ENCODE assay signal across 2 cellular contexts in genomic region chr7:19094971-19095370, GRCh38.
TF ChIP-seq lines count a peak whose summit lies in the region.

No MANE protein-coding gene starts in this region.

TF ChIP-seq in GM23338, 12 proteins besides CTCF, POLR2A, EP300 and RAD21:
- TF ChIP-seq EZH2 (IDR thresholded peaks at IDR 0.05; ENCODE audit: low read depth, unreplicated experiment) (no peak), REST (IDR thresholded peaks at IDR 0.05; ENCODE audit: unreplicated experiment) (no peak), CREB1 (CRISPR knock-in tag; IDR thresholded peaks at IDR 0.05; ENCODE audit: low read depth) (no peak), NANOG (IDR thresholded peaks at IDR 0.05; ENCODE audit: borderline replicate concordance) (no peak), POLR2AphosphoS5 (IDR thresholded peaks at IDR 0.05; ENCODE audit: low read depth) (no peak), STAT1 (IDR thresholded peaks at IDR 0.05; ENCODE audit: unreplicated experiment) (no peak), EZH2phosphoT487 (IDR thresholded peaks at IDR 0.05; ENCODE audit: unreplicated experiment) (no peak), JUNB (IDR thresholded peaks at IDR 0.05; ENCODE audit: unreplicated experiment) (no peak), ZNF331 (CRISPR knock-in tag; IDR thresholded peaks at IDR 0.05; ENCODE audit: low read depth) (no peak), ZNF114 (CRISPR knock-in tag; IDR thresholded peaks at IDR 0.05) (no peak)
- TF ChIP-seq, protein P1, sequence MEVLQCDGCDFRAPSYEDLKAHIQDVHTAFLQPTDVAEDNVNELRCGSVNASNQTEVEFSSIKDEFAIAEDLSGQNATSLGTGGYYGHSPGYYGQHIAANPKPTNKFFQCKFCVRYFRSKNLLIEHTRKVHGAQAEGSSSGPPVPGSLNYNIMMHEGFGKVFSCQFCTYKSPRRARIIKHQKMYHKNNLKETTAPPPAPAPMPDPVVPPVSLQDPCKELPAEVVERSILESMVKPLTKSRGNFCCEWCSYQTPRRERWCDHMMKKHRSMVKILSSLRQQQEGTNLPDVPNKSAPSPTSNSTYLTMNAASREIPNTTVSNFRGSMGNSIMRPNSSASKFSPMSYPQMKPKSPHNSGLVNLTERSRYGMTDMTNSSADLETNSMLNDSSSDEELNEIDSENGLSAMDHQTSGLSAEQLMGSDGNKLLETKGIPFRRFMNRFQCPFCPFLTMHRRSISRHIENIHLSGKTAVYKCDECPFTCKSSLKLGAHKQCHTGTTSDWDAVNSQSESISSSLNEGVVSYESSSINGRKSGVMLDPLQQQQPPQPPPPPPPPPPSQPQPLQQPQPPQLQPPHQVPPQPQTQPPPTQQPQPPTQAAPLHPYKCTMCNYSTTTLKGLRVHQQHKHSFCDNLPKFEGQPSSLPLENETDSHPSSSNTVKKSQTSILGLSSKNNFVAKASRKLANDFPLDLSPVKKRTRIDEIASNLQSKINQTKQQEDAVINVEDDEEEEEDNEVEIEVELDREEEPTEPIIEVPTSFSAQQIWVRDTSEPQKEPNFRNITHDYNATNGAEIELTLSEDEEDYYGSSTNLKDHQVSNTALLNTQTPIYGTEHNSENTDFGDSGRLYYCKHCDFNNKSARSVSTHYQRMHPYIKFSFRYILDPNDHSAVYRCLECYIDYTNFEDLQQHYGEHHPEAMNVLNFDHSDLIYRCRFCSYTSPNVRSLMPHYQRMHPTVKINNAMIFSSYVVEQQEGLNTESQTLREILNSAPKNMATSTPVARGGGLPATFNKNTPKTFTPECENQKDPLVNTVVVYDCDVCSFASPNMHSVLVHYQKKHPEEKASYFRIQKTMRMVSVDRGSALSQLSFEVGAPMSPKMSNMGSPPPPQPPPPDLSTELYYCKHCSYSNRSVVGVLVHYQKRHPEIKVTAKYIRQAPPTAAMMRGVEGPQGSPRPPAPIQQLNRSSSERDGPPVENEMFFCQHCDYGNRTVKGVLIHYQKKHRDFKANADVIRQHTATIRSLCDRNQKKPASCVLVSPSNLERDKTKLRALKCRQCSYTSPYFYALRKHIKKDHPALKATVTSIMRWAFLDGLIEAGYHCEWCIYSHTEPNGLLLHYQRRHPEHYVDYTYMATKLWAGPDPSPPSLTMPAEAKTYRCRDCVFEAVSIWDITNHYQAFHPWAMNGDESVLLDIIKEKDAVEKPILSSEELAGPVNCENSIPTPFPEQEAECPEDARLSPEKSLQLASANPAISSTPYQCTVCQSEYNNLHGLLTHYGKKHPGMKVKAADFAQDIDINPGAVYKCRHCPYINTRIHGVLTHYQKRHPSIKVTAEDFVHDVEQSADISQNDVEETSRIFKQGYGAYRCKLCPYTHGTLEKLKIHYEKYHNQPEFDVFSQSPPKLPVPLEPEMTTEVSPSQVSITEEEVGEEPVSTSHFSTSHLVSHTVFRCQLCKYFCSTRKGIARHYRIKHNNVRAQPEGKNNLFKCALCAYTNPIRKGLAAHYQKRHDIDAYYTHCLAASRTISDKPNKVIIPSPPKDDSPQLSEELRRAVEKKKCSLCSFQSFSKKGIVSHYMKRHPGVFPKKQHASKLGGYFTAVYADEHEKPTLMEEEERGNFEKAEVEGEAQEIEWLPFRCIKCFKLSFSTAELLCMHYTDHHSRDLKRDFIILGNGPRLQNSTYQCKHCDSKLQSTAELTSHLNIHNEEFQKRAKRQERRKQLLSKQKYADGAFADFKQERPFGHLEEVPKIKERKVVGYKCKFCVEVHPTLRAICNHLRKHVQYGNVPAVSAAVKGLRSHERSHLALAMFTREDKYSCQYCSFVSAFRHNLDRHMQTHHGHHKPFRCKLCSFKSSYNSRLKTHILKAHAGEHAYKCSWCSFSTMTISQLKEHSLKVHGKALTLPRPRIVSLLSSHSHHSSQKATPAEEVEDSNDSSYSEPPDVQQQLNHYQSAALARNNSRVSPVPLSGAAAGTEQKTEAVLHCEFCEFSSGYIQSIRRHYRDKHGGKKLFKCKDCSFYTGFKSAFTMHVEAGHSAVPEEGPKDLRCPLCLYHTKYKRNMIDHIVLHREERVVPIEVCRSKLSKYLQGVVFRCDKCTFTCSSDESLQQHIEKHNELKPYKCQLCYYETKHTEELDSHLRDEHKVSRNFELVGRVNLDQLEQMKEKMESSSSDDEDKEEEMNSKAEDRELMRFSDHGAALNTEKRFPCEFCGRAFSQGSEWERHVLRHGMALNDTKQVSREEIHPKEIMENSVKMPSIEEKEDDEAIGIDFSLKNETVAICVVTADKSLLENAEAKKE (CRISPR knock-in tag; IDR thresholded peaks at IDR 0.05): no peak
- TF ChIP-seq, protein P2, sequence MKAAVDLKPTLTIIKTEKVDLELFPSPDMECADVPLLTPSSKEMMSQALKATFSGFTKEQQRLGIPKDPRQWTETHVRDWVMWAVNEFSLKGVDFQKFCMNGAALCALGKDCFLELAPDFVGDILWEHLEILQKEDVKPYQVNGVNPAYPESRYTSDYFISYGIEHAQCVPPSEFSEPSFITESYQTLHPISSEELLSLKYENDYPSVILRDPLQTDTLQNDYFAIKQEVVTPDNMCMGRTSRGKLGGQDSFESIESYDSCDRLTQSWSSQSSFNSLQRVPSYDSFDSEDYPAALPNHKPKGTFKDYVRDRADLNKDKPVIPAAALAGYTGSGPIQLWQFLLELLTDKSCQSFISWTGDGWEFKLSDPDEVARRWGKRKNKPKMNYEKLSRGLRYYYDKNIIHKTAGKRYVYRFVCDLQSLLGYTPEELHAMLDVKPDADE (IDR thresholded peaks at IDR 0.05): no peak

TF ChIP-seq in H1, 55 proteins besides CTCF, POLR2A, EP300 and RAD21:
- TF ChIP-seq NRF1 (IDR thresholded peaks at IDR 0.05; ENCODE audit: low read depth, low read length) (no peak), HDAC2 (IDR thresholded peaks at IDR 0.05; ENCODE audit: borderline replicate concordance in 1 of 2, low read depth in 2 of 2, low read length in 2 of 2) (no peak), PHF8 (conservative IDR thresholded peaks at IDR 0.05; ENCODE audit: low read depth, low read length) (no peak), ATF3 (IDR thresholded peaks at IDR 0.05; ENCODE audit: insufficient read depth, low read depth, low read length) (no peak), SIRT6 (IDR thresholded peaks at IDR 0.05; ENCODE audit: low read length) (no peak), MAFK (IDR thresholded peaks at IDR 0.05; ENCODE audit: low read depth, low read length) (no peak), HDAC6 (IDR thresholded peaks at IDR 0.05; ENCODE audit: low read depth, low read length) (no peak), POU5F1 (IDR thresholded peaks at IDR 0.05; ENCODE audit: low read depth, low read length) (no peak), CBX8 (IDR thresholded peaks at IDR 0.05; ENCODE audit: borderline replicate concordance, low read depth, low read length) (no peak)
TF ChIP-seq in H1: peak in this region for 0.
